In genomic region chr11:124717421-124717785, GRCh38 we compare ENCODE assay signal across 8 cellular contexts. TPM values are rescaled to one million over a fixed set of nuclear protein-coding genes. Genes with fewer than 3 reads are reported as not detected.
DNase-seq lines count a peak whose midpoint lies in the region; ATAC-seq and TF ChIP-seq lines count a peak whose summit lies in the region.

No MANE protein-coding gene starts in this region.

- 28% methylated on average over 7 of the region's 7 CpGs for WGBS in prostate gland

- no peak for TF ChIP-seq POLR2A in prostate gland (IDR thresholded peaks at IDR 0.05)

- ATAC-seq in GM18502 (IDR thresholded peaks at IDR 0.05; ENCODE audit: poor library complexity, unreplicated experiment) (peak; percentile 59), HG03521 (IDR thresholded peaks at IDR 0.05; ENCODE audit: unreplicated experiment) (peak; percentile 42), HG02884 (IDR thresholded peaks at IDR 0.05; ENCODE audit: unreplicated experiment) (no peak)

- peaks cover 63% of the 10 kb centered on the region for H3K27me3 ChIP-seq in osteoblast (ENCODE audit: insufficient read depth, low read length)
- no peaks in the 10 kb centered on the region for H3K27me3 ChIP-seq in prostate gland (replicated peaks; ENCODE audit: insufficient read depth)

- H3K79me2 ChIP-seq in osteoblast (ENCODE audit: insufficient read depth, low read length) = no peaks in the 10 kb centered on the region

- H2AFZ ChIP-seq in osteoblast (ENCODE audit: low read length) = no peak overlapping the region

- no peaks in the 10 kb centered on the region for H4K20me1 ChIP-seq in osteoblast (ENCODE audit: insufficient read depth, low read length)

- DNase-seq in epithelial cell of prostate (ENCODE audit: low read depth, low spot score) (peak; percentile 39), osteoblast (ENCODE audit: insufficient read length, low spot score, missing footprints) (no peak), prostate gland (ENCODE audit: low spot score) (no peak), RKO (ENCODE audit: low spot score) (no peak), NCI-H446 treated with DMSO at 0.1 percent for 48 hours (lab: John Stamatoyannopoulos, UW) (no peak)

- peak overlapping the region; percentile 85 for H3K4me2 ChIP-seq in osteoblast (ENCODE audit: insufficient read depth, low read length)

- no peak for TF ChIP-seq CTCF in osteoblast (IDR thresholded peaks at IDR 0.05; ENCODE audit: extremely low read depth, low read depth, low read length)
- TF ChIP-seq CTCF in prostate gland (IDR thresholded peaks at IDR 0.05) = no peak

- H3K27ac ChIP-seq in epithelial cell of prostate (peak overlapping the region; percentile 14), osteoblast (ENCODE audit: low read depth, low read length) (no peak overlapping the region), prostate gland (no peak overlapping the region)

- H3K4me3 ChIP-seq in osteoblast (ENCODE audit: insufficient read depth, low read length) (peak overlapping the region; percentile 67), prostate gland (no peak overlapping the region)

- peaks cover 9% of the 10 kb centered on the region for H3K4me1 ChIP-seq in osteoblast (ENCODE audit: insufficient read depth, low read length)
- no peaks in the 10 kb centered on the region for H3K4me1 ChIP-seq in prostate gland (replicated peaks)

- intact Hi-C loops in prostate gland (cut with DNase I) = no loop called here

- H3K36me3 ChIP-seq in osteoblast (ENCODE audit: insufficient read depth, low read length) (no peaks in the 10 kb centered on the region), prostate gland (no peaks in the 10 kb centered on the region)

- H3K9me3 ChIP-seq in osteoblast (ENCODE audit: low read depth, low read length) = no peaks in the 10 kb centered on the region
- no peaks in the 10 kb centered on the region for H3K9me3 ChIP-seq in prostate gland

RNA-seq across cellular contexts. Expression of gene NRGN, which starts 22.3 kb away (rescaled TPM):
- total RNA-seq in osteoblast = under 0.01 TPM in 1 of 2 replicates, not detected in the other
- total RNA-seq in prostate gland = 1 to 10 TPM; 1.2 to 1.8 TPM

RNA-seq across cellular contexts. Expression of gene VSIG2, which starts 34.7 kb away (rescaled TPM):
- total RNA-seq in osteoblast (not detected in 2 replicates), prostate gland (10 to 100 TPM; 28.2 to 38.6 TPM)

RNA-seq across cellular contexts. Expression of gene SPA17, which starts 43.7 kb away (rescaled TPM):
- total RNA-seq in osteoblast = 8.0 and 8.8 TPM in 2 replicates
- total RNA-seq in prostate gland = 10 to 100 TPM; 14.7 to 20.8 TPM

RNA-seq across cellular contexts. Expression of gene SIAE, which starts 43.9 kb away (rescaled TPM):
- 10.5 and 11.5 TPM in 2 replicates for total RNA-seq in osteoblast
- 10 to 100 TPM; 20.4 to 30.1 TPM for total RNA-seq in prostate gland

RNA-seq across cellular contexts. Expression of gene ESAM, which starts 44.7 kb away (rescaled TPM):
- total RNA-seq in osteoblast = under 0.01 and 0.29 TPM in 2 replicates
- 10 to 100 TPM; 12.1 to 18.6 TPM for total RNA-seq in prostate gland

Comparison
In these comparisons a context has a peak if more than half of its experiments do, and no peak if none do; other contexts are left out.
1. RNA of gene VSIG2, which starts 34.7 kb away (total RNA-seq): 28.2 to 38.6 TPM in prostate gland; not detected in osteoblast; every median in the first group is over 10 times any median in the second.